Comparison of ENCODE assay signal across 28 cellular contexts in genomic region chr4:15516494-15516893, GRCh38.
"Had no signal": no experiment of that assay in that cellular context is flagged by ENCODE, and none has a peak within 500 bp of the region (broad histone marks: within the 10 kb centered on the region; RNA-seq: fewer than 3 reads in every experiment).

No MANE protein-coding gene starts in this region.

- H3K4me1 Mint-ChIP-seq: stimulated activated effector memory CD8-positive, alpha-beta T cell treated with anti-CD3 and anti-CD28 coated beads, Interleukin-12 subunit alpha, Interleukin-12 subunit beta, amount 100 ng/mL, for 72 hours; stimulated activated memory B cell treated with anti-CD40 and anti-IgM and Interleukin-4, amounts not matched to agents 10 μg/mL and 1 μg/mL and 100 μg/mL, for 72 hours; stimulated activated naive B cell treated with anti-CD40 and anti-IgM and Interleukin-4, amounts not matched to agents 10 μg/mL and 1 μg/mL and 100 μg/mL, for 72 hours had no signal

- H3K27ac ChIP-seq: stomach, suprapubic skin, testis, thoracic aorta, thyroid gland, tibial artery, tibial nerve, transverse colon, upper lobe of left lung, upper lobe of right lung, uterus, vagina had no signal

- H3K4me3 ChIP-seq: stomach, suprapubic skin, testis, thoracic aorta, thyroid gland, tibial artery, tibial nerve, transverse colon, upper lobe of left lung, upper lobe of right lung, uterus, vagina had no signal

- H3K27me3 Mint-ChIP-seq: stimulated activated memory B cell treated with anti-CD40 and anti-IgM and Interleukin-4, amounts not matched to agents 10 μg/mL and 1 μg/mL and 100 μg/mL, for 72 hours; stimulated activated naive B cell treated with anti-CD40 and anti-IgM and Interleukin-4, amounts not matched to agents 10 μg/mL and 1 μg/mL and 100 μg/mL, for 72 hours; stimulated activated naive CD8-positive, alpha-beta T cell treated with anti-CD3 and anti-CD28 coated beads, Interleukin-15, amount 100 ng/mL, for 72 hours; stimulated activated naive CD8-positive, alpha-beta T cell treated with anti-CD3 and anti-CD28 coated beads, Interleukin-15, Interleukin-2, amounts not matched to agents 100 ng/mL and 50 ng/mL, for 24 hours; type B pancreatic cell had no signal

- H3K36me3 ChIP-seq: transverse colon, uterus had no signal

- H3K27ac Mint-ChIP-seq: stimulated activated effector memory CD8-positive, alpha-beta T cell treated with anti-CD3 and anti-CD28 coated beads, Interleukin-12 subunit alpha, Interleukin-12 subunit beta, amount 100 ng/mL, for 72 hours; stimulated activated memory B cell treated with anti-CD40 and anti-IgM and Interleukin-4, amounts not matched to agents 10 μg/mL and 1 μg/mL and 100 μg/mL, for 72 hours; stimulated activated naive B cell treated with anti-CD40 and anti-IgM and Interleukin-4, amounts not matched to agents 10 μg/mL and 1 μg/mL and 100 μg/mL, for 72 hours; stimulated activated naive CD8-positive, alpha-beta T cell treated with anti-CD3 and anti-CD28 coated beads, Interleukin-15, Interleukin-2, amounts not matched to agents 100 ng/mL and 50 ng/mL, for 24 hours; type B pancreatic cell had no signal

- H3K9me3 Mint-ChIP-seq: stimulated activated naive CD8-positive, alpha-beta T cell treated with anti-CD3 and anti-CD28 coated beads, Interleukin-15, Interleukin-2, amounts not matched to agents 100 ng/mL and 50 ng/mL, for 24 hours had no signal

- DNase-seq: stimulated activated CD4-positive, alpha-beta T cell treated with anti-CD3 and anti-CD28 coated beads, Interleukin-2, amount 100 ng/mL, for 48 hours; stimulated activated CD4-positive, alpha-beta T cell treated with anti-CD3 and anti-CD28 coated beads, Interleukin-4, amount 100 ng/mL, for 1 hour; stimulated activated CD4-positive, alpha-beta T cell treated with anti-CD3 and anti-CD28 coated beads, Interleukin-4, amount 100 ng/mL, for 24 hours; stimulated activated CD4-positive, alpha-beta T cell treated with anti-CD3 and anti-CD28 coated beads, Interleukin-4, amount 100 ng/mL, for 4 hours; stimulated activated CD8-positive, alpha-beta memory T cell treated with anti-CD3 and anti-CD28 coated beads, Interleukin-4, amount 100 ng/mL, for 48 hours; stimulated activated naive B cell treated with anti-CD40 and anti-IgM and Interleukin-4, amounts not matched to agents 10 μg/mL and 1 μg/mL and 100 μg/mL, for 72 hours; stimulated activated naive CD4-positive, alpha-beta T cell; stimulated activated naive CD4-positive, alpha-beta T cell treated with Interleukin-2 at 50 U/mL for 16 hours; stimulated activated naive CD8-positive, alpha-beta T cell treated with anti-CD3 and anti-CD28 coated beads, Interleukin-15, amount 100 ng/mL, for 72 hours; stimulated activated naive CD8-positive, alpha-beta T cell treated with anti-CD3 and anti-CD28 coated beads, Interleukin-15, Interleukin-2, amounts not matched to agents 100 U/mL and 50 U/mL, for 24 hours; stomach; substantia nigra; testis; thyroid gland; tibial artery; transverse colon; trophoblast cell; upper lobe of left lung; upper lobe of right lung; uterus had no signal

- H3K4me3 Mint-ChIP-seq: stimulated activated effector memory CD8-positive, alpha-beta T cell treated with anti-CD3 and anti-CD28 coated beads, Interleukin-12 subunit alpha, Interleukin-12 subunit beta, amount 100 ng/mL, for 72 hours; stimulated activated memory B cell treated with anti-CD40 and anti-IgM and Interleukin-4, amounts not matched to agents 10 μg/mL and 1 μg/mL and 100 μg/mL, for 72 hours; stimulated activated naive B cell treated with anti-CD40 and anti-IgM and Interleukin-4, amounts not matched to agents 10 μg/mL and 1 μg/mL and 100 μg/mL, for 72 hours; stimulated activated naive CD8-positive, alpha-beta T cell treated with anti-CD3 and anti-CD28 coated beads, Interleukin-15, amount 100 ng/mL, for 72 hours; stimulated activated naive CD8-positive, alpha-beta T cell treated with anti-CD3 and anti-CD28 coated beads, Interleukin-15, Interleukin-2, amounts not matched to agents 100 ng/mL and 50 ng/mL, for 24 hours; type B pancreatic cell had no signal

- H3K27me3 ChIP-seq: stomach, suprapubic skin, testis, thyroid gland, tibial artery, tibial nerve, transverse colon, upper lobe of left lung, upper lobe of right lung, uterus, vagina had no signal

- H3K4me1 ChIP-seq: stomach, suprapubic skin, testis, thyroid gland, tibial artery, tibial nerve, transverse colon, upper lobe of left lung, upper lobe of right lung, uterus, vagina had no signal

- H3K9me3 ChIP-seq: stomach, suprapubic skin, testis, thoracic aorta, thyroid gland, tibial artery, tibial nerve, transverse colon, upper lobe of left lung, upper lobe of right lung, uterus, vagina had no signal
